13 cellular contexts compared by ENCODE assay signal in genomic region chr14:29442720-29443119, GRCh38.
DNase-seq lines count a peak whose midpoint lies in the region; ATAC-seq and TF ChIP-seq lines count a peak whose summit lies in the region.
"Had no signal": no experiment of that assay in that cellular context is flagged by ENCODE, and none has a peak within 500 bp of the region (broad histone marks: within the 10 kb centered on the region; RNA-seq: fewer than 3 reads in every experiment).

No MANE protein-coding gene starts in this region.

- no peak overlapping the region for H2AK5ac ChIP-seq in mesenchymal stem cell (ENCODE audit: low read length, severe bottlenecking)

- H2AFZ ChIP-seq in mesenchymal stem cell (ENCODE audit: low read depth, low read length), result no peak overlapping the region

- no peaks in the 10 kb centered on the region for H3K27me3 ChIP-seq in mesenchymal stem cell (ENCODE audit: control insufficient read depth in 1 of 2, insufficient read depth in 1 of 2, low read length in 2 of 2)

- H4K91ac ChIP-seq in mesenchymal stem cell (ENCODE audit: low read length), result no peak overlapping the region

- WGBS in mesenchymal stem cell, result no CpG with 5 or more reads among the region's 2 CpGs

- no peak overlapping the region for H3K23ac ChIP-seq in mesenchymal stem cell (ENCODE audit: low read length in 2 of 2)

- H3K4ac ChIP-seq in mesenchymal stem cell (ENCODE audit: low read depth in 1 of 2, low read length in 2 of 2), result no peak overlapping the region

- no peaks in the 10 kb centered on the region for H3K36me3 ChIP-seq in mesenchymal stem cell (ENCODE audit: control insufficient read depth in 1 of 2, insufficient read depth in 2 of 2, low read depth in 1 of 2, low read length in 2 of 2)
- H3K36me3 ChIP-seq: SJCRH30 had no signal

- H4K8ac ChIP-seq in mesenchymal stem cell (ENCODE audit: low read length), result no peak overlapping the region

- no peak overlapping the region for H2BK12ac ChIP-seq in mesenchymal stem cell (ENCODE audit: low read length in 2 of 2)

- no peak overlapping the region for H3K18ac ChIP-seq in mesenchymal stem cell (ENCODE audit: low read depth in 1 of 2, low read length in 2 of 2)

- H2BK15ac ChIP-seq in mesenchymal stem cell (ENCODE audit: low read depth, poor library complexity, severe bottlenecking), result no peak overlapping the region

- no peaks in the 10 kb centered on the region for H3K79me1 ChIP-seq in mesenchymal stem cell (replicated peaks; ENCODE audit: low read length, poor library complexity, severe bottlenecking)

- H3K27ac ChIP-seq in mesenchymal stem cell (ENCODE audit: low read length, poor library complexity, severe bottlenecking), result no peak overlapping the region
- H3K27ac ChIP-seq: C4-2B, SJCRH30 had no signal

- DNase-seq in Caki2 (ENCODE audit: low read depth), result peak; percentile 21
- peak; percentile 44 for DNase-seq in NCI-H2171 (lab: John Stamatoyannopoulos, UW)
- peak; percentile 49 to 82 for DNase-seq in cardiac fibroblast (ENCODE audit: low read depth in 2 of 2)
- peak; percentile 50 for DNase-seq in mesenchymal stem cell
- DNase-seq in NCI-H1105 (lab: John Stamatoyannopoulos, UW), result no peak
- no peak for DNase-seq in iPS-NIHi7 (ENCODE audit: extremely low spot score)
- DNase-seq: activated CD4-positive, CD25-positive, alpha-beta regulatory T cell treated with anti-CD3 and anti-CD28 coated beads, Interleukin-2, amount 50 U/mL, for 72 hours; glutamatergic neuron; Kasumi-1; SJCRH30 had no signal

- no peak for TF ChIP-seq CTCF in cardiac fibroblast (IDR thresholded peaks at IDR 0.05; ENCODE audit: low read depth, low read length)

- H3K4me1 ChIP-seq in mesenchymal stem cell (ENCODE audit: control insufficient read depth, insufficient read depth, low read depth, low read length), result no peaks in the 10 kb centered on the region
- H3K4me1 ChIP-seq: SJCRH30 had no signal

- H3K14ac ChIP-seq in mesenchymal stem cell (ENCODE audit: low read length in 2 of 2), result no peak overlapping the region

- no peaks in the 10 kb centered on the region for H3K9me3 ChIP-seq in mesenchymal stem cell (ENCODE audit: control insufficient read depth, low read length)
- H3K9me3 ChIP-seq: SJCRH30 had no signal

- H3K9ac ChIP-seq in mesenchymal stem cell (ENCODE audit: low read length), result no peak overlapping the region

- H2BK5ac ChIP-seq in mesenchymal stem cell (ENCODE audit: low read depth, low read length, poor library complexity, severe bottlenecking), result no peak overlapping the region

- in situ Hi-C loops in Caki2 (cut with HindIII; ENCODE audit: low pct_unique_long_range_greater_than_20kb, low sequenced_read_pairs), result no loop called here

- H3K4me3 ChIP-seq in cardiac fibroblast (replicated peaks in 1 of 2; ENCODE audit: low read depth in 2 of 2, low read length in 2 of 2) (no peak overlapping the region), mesenchymal stem cell (ENCODE audit: insufficient read depth in 1 of 2, low read depth in 1 of 2, low read length in 2 of 2) (no peak overlapping the region)
- H3K4me3 ChIP-seq: SJCRH30 had no signal

- no peak overlapping the region for H2BK120ac ChIP-seq in mesenchymal stem cell (ENCODE audit: low read depth, low read length)

- ATAC-seq in GM19455 (IDR thresholded peaks at IDR 0.05; ENCODE audit: unreplicated experiment) (no peak), HG03432 (IDR thresholded peaks at IDR 0.05; ENCODE audit: unreplicated experiment) (no peak)

- H3K4me2 ChIP-seq in mesenchymal stem cell (ENCODE audit: low read length, poor library complexity, severe bottlenecking), result no peak overlapping the region

Comparison
In these comparisons a context has a peak if more than half of its experiments do, and no peak if none do; other contexts are left out.
1. DNase-seq: peak in Caki2 (single experiment), NCI-H2171 (single experiment), cardiac fibroblast (2 of 2) and mesenchymal stem cell (single experiment); none in NCI-H1105 (single experiment) and iPS-NIHi7 (single experiment).